1 cellular context compared by ENCODE assay signal in genomic region chr4:8377103-8378075, GRCh38.
TF ChIP-seq lines count a peak whose summit lies in the region.

No MANE protein-coding gene starts in this region.

TF ChIP-seq in IMR-90, 13 proteins besides CTCF, POLR2A, EP300 and RAD21:
- no peak for TF ChIP-seq USF2 (IDR thresholded peaks at IDR 0.05; ENCODE audit: low read depth, low read length)
- TF ChIP-seq MAZ (IDR thresholded peaks at IDR 0.05; ENCODE audit: borderline replicate concordance, low read depth, low read length), result no peak
- TF ChIP-seq CEBPB (IDR thresholded peaks at IDR 0.05; ENCODE audit: low read depth, low read length), result no peak
- TF ChIP-seq MXI1 (IDR thresholded peaks at IDR 0.05; ENCODE audit: borderline replicate concordance, low read depth, low read length), result no peak
- no peak for TF ChIP-seq RFX5 (IDR thresholded peaks at IDR 0.05; ENCODE audit: low read depth, low read length)
- TF ChIP-seq RCOR1 (IDR thresholded peaks at IDR 0.05; ENCODE audit: insufficient replicate concordance, low read length), result no peak
- no peak for TF ChIP-seq MAFK (IDR thresholded peaks at IDR 0.05; ENCODE audit: low read depth, low read length)
